In genomic region chr10:124063736-124064135, GRCh38 we compare ENCODE assay signal across 8 cellular contexts. TPM values are rescaled to one million over a fixed set of nuclear protein-coding genes. Genes with fewer than 3 reads are reported as not detected.
DNase-seq lines count a peak whose midpoint lies in the region; ATAC-seq and TF ChIP-seq lines count a peak whose summit lies in the region.

No MANE protein-coding gene starts in this region.

- peak in 1 of 5 donors; percentile 8 for DNase-seq in CD4-positive, alpha-beta memory T cell
- DNase-seq in astrocyte of the hippocampus (ENCODE audit: low read depth, low spot score) (peak; percentile 88), mucosa of descending colon (no peak), NCI-H187 (lab: John Stamatoyannopoulos, UW) (no peak), NCI-H446 (lab: John Stamatoyannopoulos, UW) (no peak), NCI-H2227 treated with DMSO at 0.1 percent for 48 hours (lab: John Stamatoyannopoulos, UW) (no peak), NCI-H1048 (lab: John Stamatoyannopoulos, UW) (no peak)

- H3K27me3 ChIP-seq in CD4-positive, alpha-beta memory T cell (ENCODE audit: insufficient read depth, low read length), result no peaks in the 10 kb centered on the region

- intact Hi-C loops in CD4-positive, alpha-beta memory T cell (cut with micrococcal nuclease), result no loop called here
- intact Hi-C loops in mucosa of descending colon (cut with DNase I, micrococcal nuclease), result no loop called here

- no peak for TF ChIP-seq CTCF in mucosa of descending colon (IDR thresholded peaks at IDR 0.05)

- peak overlapping the region in 6 of 8 donors; percentile 7 to 88 (median 84) for H3K4me3 Mint-ChIP-seq in CD4-positive, alpha-beta memory T cell

- no peak overlapping the region for H3K27ac ChIP-seq in CD4-positive, alpha-beta memory T cell (ENCODE audit: low read depth, low read length)

- H3K4me3 ChIP-seq in CD4-positive, alpha-beta memory T cell (ENCODE audit: low read length in 2 of 2), result no peak overlapping the region
- no peak overlapping the region for H3K4me3 ChIP-seq in mucosa of descending colon

- POLR2A ChIA-PET in CD4-positive, alpha-beta memory T cell (lab: Charles Lee; ENCODE audit: partially characterized antibody), result interaction anchor here (1.2 kb wide), 1 partner anchor 11 kb away, joined by 3 read pairs; no protein-coding TSS in a partner anchor

- H3K9me3 Mint-ChIP-seq in CD4-positive, alpha-beta memory T cell, result no peaks in the 10 kb centered on the region

- no peaks in the 10 kb centered on the region for H3K36me3 Mint-ChIP-seq in CD4-positive, alpha-beta memory T cell

- ATAC-seq in HG02852 (IDR thresholded peaks at IDR 0.05; ENCODE audit: unreplicated experiment), result peak; percentile 57
- ATAC-seq in mucosa of descending colon, result peak; percentile 66

- no peaks in the 10 kb centered on the region for H3K9me3 ChIP-seq in CD4-positive, alpha-beta memory T cell (ENCODE audit: control insufficient read depth in 1 of 2, low read length in 2 of 2)
- no peaks in the 10 kb centered on the region for H3K9me3 ChIP-seq in mucosa of descending colon

- no peaks in the 10 kb centered on the region for H3K36me3 ChIP-seq in CD4-positive, alpha-beta memory T cell (ENCODE audit: insufficient read depth, low read length)
- H3K36me3 ChIP-seq in mucosa of descending colon (ENCODE audit: low read depth), result no peaks in the 10 kb centered on the region

- peaks cover 10% of the 10 kb centered on the region for H3K4me1 ChIP-seq in CD4-positive, alpha-beta memory T cell (ENCODE audit: insufficient read depth, low read length)
- peaks cover 2% of the 10 kb centered on the region for H3K4me1 ChIP-seq in mucosa of descending colon (ENCODE audit: low read depth)

- H3K27me3 Mint-ChIP-seq in CD4-positive, alpha-beta memory T cell, result peaks cover 6 to 12% of the 10 kb centered on the region in 2 donors

- peaks cover 0 to 30% (median 19%) of the 10 kb centered on the region in 4 donors for H3K4me1 Mint-ChIP-seq in CD4-positive, alpha-beta memory T cell

- CTCF ChIA-PET in CD4-positive, alpha-beta memory T cell (lab: Charles Lee; ENCODE audit: partially characterized antibody), result interaction anchor here (0.9 kb wide), 1 partner anchor 69 kb away, joined by 5 read pairs; no protein-coding TSS in a partner anchor

- H3K27ac Mint-ChIP-seq in CD4-positive, alpha-beta memory T cell, result peak overlapping the region in 4 of 7 donors; percentile 68 to 91 (median 88)

RNA-seq across cellular contexts. Expression of gene CHST15, which starts 29.7 kb away (rescaled TPM):
- 1 to 10 TPM in 1 of 2 experiments, under 1 TPM in 1; 0.67 to 1.2 TPM for total RNA-seq in CD4-positive, alpha-beta memory T cell
- under 1 TPM in 1 of 2 donors, not detected in 1; 0.13 TPM for polyA plus RNA-seq in CD4-positive, alpha-beta memory T cell
- 10 to 100 TPM in 2 of 3 donors, 1 to 10 TPM in 1; 4.8 to 64.5 (median 10.8) TPM for total RNA-seq in mucosa of descending colon
